Comparison of ENCODE assay signal across 2 cellular contexts in genomic region chr3:139325551-139325950, GRCh38.
TF ChIP-seq lines count a peak whose summit lies in the region.

No MANE protein-coding gene starts in this region.

TF ChIP-seq in HCT116, 20 proteins besides CTCF, POLR2A, EP300 and RAD21:
- TF ChIP-seq ELF1 (IDR thresholded peaks at IDR 0.05; ENCODE audit: borderline replicate concordance, low read depth) (no peak), EZH2 (IDR thresholded peaks at IDR 0.05) (no peak), SIN3A (IDR thresholded peaks at IDR 0.05; ENCODE audit: low read depth) (no peak), CBX3 (IDR thresholded peaks at IDR 0.05; ENCODE audit: low read depth) (no peak), ZNF274 (IDR thresholded peaks at IDR 0.05; ENCODE audit: low read depth, low read length) (no peak), TCF7L2 (IDR thresholded peaks at IDR 0.05; ENCODE audit: borderline replicate concordance, extremely low read depth, insufficient read depth, insufficient read length) (no peak), CEBPB (IDR thresholded peaks at IDR 0.05; ENCODE audit: low read depth) (no peak), SRF (IDR thresholded peaks at IDR 0.05; ENCODE audit: low read depth) (no peak), EZH2phosphoT487 (IDR thresholded peaks at IDR 0.05; ENCODE audit: borderline replicate concordance) (no peak), ZBTB33 (IDR thresholded peaks at IDR 0.05; ENCODE audit: extremely low read depth, insufficient replicate concordance, low read length) (no peak), JUND (IDR thresholded peaks at IDR 0.05) (no peak), POLR2AphosphoS5 (IDR thresholded peaks at IDR 0.05; ENCODE audit: low read depth, low read length) (no peak), YY1 (IDR thresholded peaks at IDR 0.05; ENCODE audit: extremely low read depth, insufficient replicate concordance, low read depth, low read length) (no peak), EGR1 (IDR thresholded peaks at IDR 0.05; ENCODE audit: low read depth) (no peak), SP1 (IDR thresholded peaks at IDR 0.05; ENCODE audit: low read depth) (no peak)
- TF ChIP-seq, protein P1, sequence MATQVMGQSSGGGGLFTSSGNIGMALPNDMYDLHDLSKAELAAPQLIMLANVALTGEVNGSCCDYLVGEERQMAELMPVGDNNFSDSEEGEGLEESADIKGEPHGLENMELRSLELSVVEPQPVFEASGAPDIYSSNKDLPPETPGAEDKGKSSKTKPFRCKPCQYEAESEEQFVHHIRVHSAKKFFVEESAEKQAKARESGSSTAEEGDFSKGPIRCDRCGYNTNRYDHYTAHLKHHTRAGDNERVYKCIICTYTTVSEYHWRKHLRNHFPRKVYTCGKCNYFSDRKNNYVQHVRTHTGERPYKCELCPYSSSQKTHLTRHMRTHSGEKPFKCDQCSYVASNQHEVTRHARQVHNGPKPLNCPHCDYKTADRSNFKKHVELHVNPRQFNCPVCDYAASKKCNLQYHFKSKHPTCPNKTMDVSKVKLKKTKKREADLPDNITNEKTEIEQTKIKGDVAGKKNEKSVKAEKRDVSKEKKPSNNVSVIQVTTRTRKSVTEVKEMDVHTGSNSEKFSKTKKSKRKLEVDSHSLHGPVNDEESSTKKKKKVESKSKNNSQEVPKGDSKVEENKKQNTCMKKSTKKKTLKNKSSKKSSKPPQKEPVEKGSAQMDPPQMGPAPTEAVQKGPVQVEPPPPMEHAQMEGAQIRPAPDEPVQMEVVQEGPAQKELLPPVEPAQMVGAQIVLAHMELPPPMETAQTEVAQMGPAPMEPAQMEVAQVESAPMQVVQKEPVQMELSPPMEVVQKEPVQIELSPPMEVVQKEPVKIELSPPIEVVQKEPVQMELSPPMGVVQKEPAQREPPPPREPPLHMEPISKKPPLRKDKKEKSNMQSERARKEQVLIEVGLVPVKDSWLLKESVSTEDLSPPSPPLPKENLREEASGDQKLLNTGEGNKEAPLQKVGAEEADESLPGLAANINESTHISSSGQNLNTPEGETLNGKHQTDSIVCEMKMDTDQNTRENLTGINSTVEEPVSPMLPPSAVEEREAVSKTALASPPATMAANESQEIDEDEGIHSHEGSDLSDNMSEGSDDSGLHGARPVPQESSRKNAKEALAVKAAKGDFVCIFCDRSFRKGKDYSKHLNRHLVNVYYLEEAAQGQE (IDR thresholded peaks at IDR 0.05; ENCODE audit: low read depth), result no peak
- TF ChIP-seq, protein P2, sequence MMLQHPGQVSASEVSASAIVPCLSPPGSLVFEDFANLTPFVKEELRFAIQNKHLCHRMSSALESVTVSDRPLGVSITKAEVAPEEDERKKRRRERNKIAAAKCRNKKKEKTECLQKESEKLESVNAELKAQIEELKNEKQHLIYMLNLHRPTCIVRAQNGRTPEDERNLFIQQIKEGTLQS (IDR thresholded peaks at IDR 0.05), result no peak
- TF ChIP-seq, protein P3, sequence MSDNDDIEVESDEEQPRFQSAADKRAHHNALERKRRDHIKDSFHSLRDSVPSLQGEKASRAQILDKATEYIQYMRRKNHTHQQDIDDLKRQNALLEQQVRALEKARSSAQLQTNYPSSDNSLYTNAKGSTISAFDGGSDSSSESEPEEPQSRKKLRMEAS (IDR thresholded peaks at IDR 0.05), result no peak

TF ChIP-seq in H1, 55 proteins besides CTCF, POLR2A, EP300 and RAD21:
- TF ChIP-seq RNF2 (IDR thresholded peaks at IDR 0.05; ENCODE audit: borderline replicate concordance, low read depth, low read length, missing control alignments, poor library complexity, severe bottlenecking), result no peak
- no peak for TF ChIP-seq SIN3A (conservative IDR thresholded peaks at IDR 0.05 in 1 of 2, IDR thresholded peaks at IDR 0.05 in 1 of 2; ENCODE audit: low read depth in 1 of 2, low read length in 2 of 2)
- TF ChIP-seq, protein P2 (IDR thresholded peaks at IDR 0.05; ENCODE audit: insufficient read depth, low read depth, low read length), result no peak
- no peak for TF ChIP-seq TBP (IDR thresholded peaks at IDR 0.05; ENCODE audit: low read depth, low read length)
- TF ChIP-seq SRF (IDR thresholded peaks at IDR 0.05; ENCODE audit: low read depth, low read length), result no peak
- TF ChIP-seq CEBPB (IDR thresholded peaks at IDR 0.05; ENCODE audit: low read depth, low read length), result no peak
- no peak for TF ChIP-seq GTF2F1 (IDR thresholded peaks at IDR 0.05; ENCODE audit: borderline replicate concordance, low read depth, low read length)
- TF ChIP-seq TCF12 (IDR thresholded peaks at IDR 0.05; ENCODE audit: low read depth, low read length), result no peak
- no peak for TF ChIP-seq RBBP5 (IDR thresholded peaks at IDR 0.05; ENCODE audit: borderline replicate concordance, low read depth, low read length)
- TF ChIP-seq BRCA1 (IDR thresholded peaks at IDR 0.05; ENCODE audit: low read depth, low read length), result no peak
